In genomic region chr16:74841904-74842303, GRCh38 we compare ENCODE assay signal across 25 cellular contexts.
"Had no signal": no experiment of that assay in that cellular context is flagged by ENCODE, and none has a peak within 500 bp of the region (broad histone marks: within the 10 kb centered on the region; RNA-seq: fewer than 3 reads in every experiment).

No MANE protein-coding gene starts in this region.

- H3K27me3 ChIP-seq: colonic mucosa, ovary, transverse colon, upper lobe of right lung, uterus had no signal

- H3K4me1 Mint-ChIP-seq: immature natural killer cell; stimulated activated naive B cell treated with anti-CD40 and anti-IgM and Interleukin-4, amounts not matched to agents 10 μg/mL and 1 μg/mL and 100 μg/mL, for 72 hours had no signal

- H3K36me3 Mint-ChIP-seq: immature natural killer cell; naive thymus-derived CD8-positive, alpha-beta T cell; stimulated activated naive B cell treated with anti-CD40 and anti-IgM and Interleukin-4, amounts not matched to agents 10 μg/mL and 1 μg/mL and 100 μg/mL, for 72 hours had no signal

- H3K9me3 ChIP-seq: colonic mucosa, lower lobe of right lung, ovary, psoas muscle, thoracic aorta, transverse colon, upper lobe of right lung, uterus had no signal

- H3K4me3 ChIP-seq: colonic mucosa, lower lobe of right lung, ovary, psoas muscle, thoracic aorta, transverse colon, upper lobe of right lung, uterus had no signal

- ATAC-seq: lower lobe of right lung; naive thymus-derived CD8-positive, alpha-beta T cell; right cardiac atrium; stimulated activated naive B cell treated with anti-CD40 and anti-IgM and Interleukin-4, amounts not matched to agents 10 μg/mL and 1 μg/mL and 100 μg/mL, for 72 hours; upper lobe of right lung had no signal

- H3K27ac Mint-ChIP-seq: dendritic cell treated with granulocyte-macrophage colony-stimulating factor and Interleukin-4, amounts not matched to agents 40 ng/mL and 50 ng/mL, for 4 days; endodermal cell; immature natural killer cell; stimulated activated naive B cell treated with anti-CD40 and anti-IgM and Interleukin-4, amounts not matched to agents 10 μg/mL and 1 μg/mL and 100 μg/mL, for 72 hours; stimulated activated naive CD8-positive, alpha-beta T cell treated with anti-CD3 and anti-CD28 coated beads, Interleukin-15, Interleukin-2, amounts not matched to agents 100 ng/mL and 50 ng/mL, for 24 hours had no signal

- H3K4me1 ChIP-seq: colonic mucosa, psoas muscle, transverse colon, upper lobe of right lung, uterus had no signal

- H3K36me3 ChIP-seq: colonic mucosa, lower lobe of right lung, ovary, thoracic aorta, transverse colon, upper lobe of right lung, uterus had no signal

- H3K27me3 Mint-ChIP-seq: stimulated activated naive B cell treated with anti-CD40 and anti-IgM and Interleukin-4, amounts not matched to agents 10 μg/mL and 1 μg/mL and 100 μg/mL, for 72 hours had no signal

- H3K27ac ChIP-seq: colonic mucosa, epithelial cell of prostate, lower lobe of right lung, ovary, psoas muscle, thoracic aorta, transverse colon, upper lobe of right lung, uterus had no signal

- H3K9me3 Mint-ChIP-seq: dendritic cell treated with granulocyte-macrophage colony-stimulating factor and Interleukin-4, amounts not matched to agents 40 ng/mL and 50 ng/mL, for 4 days; endodermal cell; immature natural killer cell; naive thymus-derived CD8-positive, alpha-beta T cell; stimulated activated naive B cell treated with anti-CD40 and anti-IgM and Interleukin-4, amounts not matched to agents 10 μg/mL and 1 μg/mL and 100 μg/mL, for 72 hours; stimulated activated naive CD8-positive, alpha-beta T cell treated with anti-CD3 and anti-CD28 coated beads, Interleukin-15, Interleukin-2, amounts not matched to agents 100 ng/mL and 50 ng/mL, for 24 hours had no signal

- H3K4me3 Mint-ChIP-seq: dendritic cell treated with granulocyte-macrophage colony-stimulating factor and Interleukin-4, amounts not matched to agents 40 ng/mL and 50 ng/mL, for 4 days; endodermal cell; immature natural killer cell; naive thymus-derived CD8-positive, alpha-beta T cell; stimulated activated naive B cell treated with anti-CD40 and anti-IgM and Interleukin-4, amounts not matched to agents 10 μg/mL and 1 μg/mL and 100 μg/mL, for 72 hours; stimulated activated naive CD8-positive, alpha-beta T cell treated with anti-CD3 and anti-CD28 coated beads, Interleukin-15, Interleukin-2, amounts not matched to agents 100 ng/mL and 50 ng/mL, for 24 hours had no signal

- DNase-seq: colonic mucosa; effector CD8-positive, alpha-beta T cell; endodermal cell; foreskin melanocyte; glutamatergic neuron; immature natural killer cell; islet precursor cell; left ventricle myocardium superior; lower lobe of right lung; naive thymus-derived CD8-positive, alpha-beta T cell; occipital lobe; ovary; psoas muscle; right cardiac atrium; small intestine; stimulated activated CD4-positive, alpha-beta T cell treated with anti-CD3 and anti-CD28 coated beads, Interleukin-15, amount 100 ng/mL, for 24 hours; stimulated activated CD4-positive, alpha-beta T cell treated with anti-CD3 and anti-CD28 coated beads, Interleukin-2, amount 100 ng/mL, for 48 hours; stimulated activated naive B cell treated with anti-CD40 and anti-IgM and Interleukin-4, amounts not matched to agents 10 μg/mL and 1 μg/mL and 100 μg/mL, for 72 hours; transverse colon; upper lobe of right lung; uterus had no signal
